21 cellular contexts compared by ENCODE assay signal in the genomic region with DNA sequence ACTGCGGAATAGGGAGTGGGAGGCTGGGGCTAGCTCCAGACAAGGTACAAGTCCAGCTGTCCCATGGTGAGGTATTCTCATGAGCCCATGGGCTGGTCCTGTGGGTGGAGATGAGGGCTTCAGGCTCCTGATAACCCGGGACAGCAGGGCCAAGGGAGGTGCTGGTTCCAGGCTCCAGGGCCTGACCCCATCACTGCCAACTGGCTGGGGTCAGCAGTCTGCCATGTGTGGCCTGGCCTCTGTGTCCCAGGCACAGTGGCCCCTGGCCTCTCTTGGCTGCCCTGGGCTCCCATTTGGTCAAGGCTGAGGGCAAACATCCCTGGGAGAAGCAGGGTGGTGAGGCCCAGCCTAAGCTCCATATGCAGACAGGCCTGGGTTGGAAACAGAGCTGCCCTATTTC. TPM values are rescaled to one million over a fixed set of nuclear protein-coding genes. Genes with fewer than 3 reads are reported as not detected.
"Had no signal": no experiment of that assay in that cellular context is flagged by ENCODE, and none has a peak within 500 bp of the region (broad histone marks: within the 10 kb centered on the region; RNA-seq: fewer than 3 reads in every experiment).

No MANE protein-coding gene starts in this region.

- H3K36me3 ChIP-seq: gastrocnemius medialis, ovary, transverse colon, upper lobe of right lung, vagina had no signal

- H3K4me1 ChIP-seq: gastrocnemius medialis, psoas muscle, transverse colon, upper lobe of right lung, vagina had no signal

- H3K27ac ChIP-seq: gastrocnemius medialis, ovary, psoas muscle, skin epidermis, transverse colon, upper lobe of right lung, vagina had no signal

- H3K9me3 ChIP-seq: gastrocnemius medialis, mucosa of descending colon, ovary, psoas muscle, spleen, transverse colon, upper lobe of right lung, vagina had no signal

- ATAC-seq: gastrocnemius medialis; right cardiac atrium; stimulated activated memory B cell treated with anti-CD40 and anti-IgM and Interleukin-4, amounts not matched to agents 10 μg/mL and 1 μg/mL and 100 μg/mL, for 72 hours; stimulated activated naive CD8-positive, alpha-beta T cell treated with anti-CD3 and anti-CD28 coated beads, Interleukin-15, Interleukin-2, amounts not matched to agents 100 U/mL and 50 U/mL, for 24 hours had no signal

- H3K27me3 ChIP-seq: dorsolateral prefrontal cortex, gastrocnemius medialis, ovary, spleen, transverse colon, upper lobe of right lung, vagina had no signal

- DNase-seq: dorsolateral prefrontal cortex; effector CD4-positive, alpha-beta T cell; foreskin fibroblast; gastrocnemius medialis; mucosa of descending colon; naive B cell; ovary; psoas muscle; right cardiac atrium; spleen; stimulated activated CD4-positive, alpha-beta T cell treated with anti-CD3 and anti-CD28 coated beads, Interleukin-4, amount 100 ng/mL, for 4 hours; stimulated activated naive CD8-positive, alpha-beta T cell treated with anti-CD3 and anti-CD28 coated beads, Interleukin-15, Interleukin-2, amounts not matched to agents 100 U/mL and 50 U/mL, for 24 hours; transverse colon; upper lobe of right lung had no signal

- H3K4me3 ChIP-seq: dorsolateral prefrontal cortex, gastrocnemius medialis, lung, mucosa of descending colon, ovary, psoas muscle, skin epidermis, transverse colon, upper lobe of right lung, vagina had no signal

RNA-seq across cellular contexts. Expression of a gene that starts 1.0 kb away (rescaled TPM):
- total RNA-seq: glomerular endothelial cell; natural killer cell treated with Interleukin-12 subunit alpha and Interleukin-12 subunit beta and Interleukin-15 and Interleukin-18, amount 100 ng/mL, for 72 hours had no signal
- polyA plus RNA-seq: keratinocyte had no signal

RNA-seq across cellular contexts. Expression of a gene that starts 27.5 kb away (rescaled TPM):
- total RNA-seq: glomerular endothelial cell; natural killer cell treated with Interleukin-12 subunit alpha and Interleukin-12 subunit beta and Interleukin-15 and Interleukin-18, amount 100 ng/mL, for 72 hours had no signal
